2 cellular contexts compared by ENCODE assay signal in the genomic region with DNA sequence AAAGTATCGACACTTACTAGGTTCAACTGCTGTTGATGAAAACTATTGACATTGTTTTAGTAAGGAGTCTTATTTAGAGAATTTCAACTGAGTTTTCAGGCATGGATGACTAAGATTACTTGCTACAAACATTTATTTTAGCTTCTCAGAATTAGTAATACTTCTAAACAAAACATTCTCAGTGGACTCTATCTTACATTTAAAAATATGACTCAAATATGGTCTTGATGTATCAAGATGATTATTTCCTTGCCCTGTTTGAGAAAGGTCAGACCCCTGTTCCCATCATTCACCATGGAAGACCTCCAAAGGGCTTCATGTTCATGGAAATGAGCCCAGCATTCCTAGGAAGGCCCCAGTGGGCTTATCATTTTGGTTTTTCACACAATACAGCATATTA.
A peak's percentile ranks its signal among the peaks of the same experiment; 100 is the strongest.
TF ChIP-seq lines count a peak whose summit lies in the region.

No MANE protein-coding gene starts in this region.

TF ChIP-seq in IMR-90, 13 proteins besides CTCF, POLR2A, EP300 and RAD21:
- TF ChIP-seq RFX5 (IDR thresholded peaks at IDR 0.05; ENCODE audit: low read depth, low read length) (no peak), FOS (IDR thresholded peaks at IDR 0.05; ENCODE audit: low read depth, low read length) (peak; percentile 37; the same call in 1 of the 2 replicates)

TF ChIP-seq in endothelial cell of umbilical vein, 7 proteins besides CTCF, POLR2A, EP300 and RAD21:
- TF ChIP-seq GATA2 (IDR thresholded peaks at IDR 0.05; ENCODE audit: insufficient read depth, insufficient read length, low read depth, low read length), result peak; percentile 32
- TF ChIP-seq, protein P1, sequence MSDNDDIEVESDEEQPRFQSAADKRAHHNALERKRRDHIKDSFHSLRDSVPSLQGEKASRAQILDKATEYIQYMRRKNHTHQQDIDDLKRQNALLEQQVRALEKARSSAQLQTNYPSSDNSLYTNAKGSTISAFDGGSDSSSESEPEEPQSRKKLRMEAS (IDR thresholded peaks at IDR 0.05; ENCODE audit: insufficient read depth, insufficient read length), result no peak
